In the genomic region with DNA sequence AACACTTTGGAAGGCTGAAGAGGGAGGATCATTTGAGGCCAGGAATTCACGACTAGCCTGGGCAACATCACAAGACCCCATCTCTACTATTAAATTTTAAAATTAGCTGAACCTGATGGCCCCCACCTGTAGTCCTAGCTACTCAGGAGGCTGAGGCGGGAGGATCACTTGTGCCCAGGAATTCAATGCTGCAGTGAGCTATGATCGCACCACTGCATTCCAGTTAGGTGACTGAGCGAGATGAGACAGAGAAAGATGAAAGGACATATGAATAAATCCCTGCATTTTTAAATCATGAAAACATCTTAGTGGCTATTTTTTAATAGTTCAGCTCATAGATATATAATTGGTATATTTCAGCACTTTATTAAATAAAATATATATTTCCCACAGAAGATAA, we compare ENCODE assay signal across 14 cellular contexts.
DNase-seq lines count a peak whose midpoint lies in the region; ATAC-seq and TF ChIP-seq lines count a peak whose summit lies in the region.
"Had no signal": no experiment of that assay in that cellular context is flagged by ENCODE, and none has a peak within 500 bp of the region (broad histone marks: within the 10 kb centered on the region; RNA-seq: fewer than 3 reads in every experiment).

No MANE protein-coding gene starts in this region.

- H3K4me1 Mint-ChIP-seq in T-cell, result no peaks in the 10 kb centered on the region
- H3K4me1 Mint-ChIP-seq: CD4-positive, alpha-beta memory T cell had no signal

- H3K27me3 ChIP-seq in brain microvascular endothelial cell (replicated peaks), result no peaks in the 10 kb centered on the region
- H3K27me3 ChIP-seq: BLaER1, SJCRH30 had no signal

- H3K4me3 Mint-ChIP-seq in T-cell, result no peak overlapping the region
- H3K4me3 Mint-ChIP-seq: CD4-positive, alpha-beta memory T cell had no signal

- no peak for TF ChIP-seq CTCF in brain microvascular endothelial cell (IDR thresholded peaks at IDR 0.05; ENCODE audit: low read depth, low read length, missing control alignments)

- H3K27ac ChIP-seq in brain microvascular endothelial cell (no peak overlapping the region), substantia nigra (ENCODE audit: low read depth, low read length, poor library complexity, severe bottlenecking) (no peak overlapping the region)
- H3K27ac ChIP-seq: BLaER1, PC-9, SJCRH30 had no signal

- DNase-seq in ELR (ENCODE audit: low read depth) (peak; percentile 30), LHCN-M2 (ENCODE audit: low read depth) (peak; percentile 1), brain microvascular endothelial cell (peak; percentile 15), kidney tubule cell (ENCODE audit: low spot score) (peak; percentile 54), substantia nigra (lab: John Stamatoyannopoulos, UW) (no peak), T-cell (no peak), DMS79 (lab: John Stamatoyannopoulos, UW) (no peak), NCI-H187 (lab: John Stamatoyannopoulos, UW) (no peak)
- DNase-seq: CD4-positive, alpha-beta memory T cell; NCI-H187 treated with DMSO at 0.1 percent for 48 hours; PC-9; SJCRH30 had no signal

- CTCF ChIA-PET in T-cell (lab: Charles Lee), result no interaction called here

- no peak overlapping the region for H3K27ac Mint-ChIP-seq in T-cell
- H3K27ac Mint-ChIP-seq: CD4-positive, alpha-beta memory T cell had no signal

- H3K27me3 Mint-ChIP-seq in T-cell, result peaks cover 6 to 9% of the 10 kb centered on the region in 2 donors

- no peaks in the 10 kb centered on the region for H3K36me3 Mint-ChIP-seq in T-cell
- H3K36me3 Mint-ChIP-seq: CD4-positive, alpha-beta memory T cell had no signal

- no peaks in the 10 kb centered on the region for H3K36me3 ChIP-seq in brain microvascular endothelial cell (replicated peaks)
- H3K36me3 ChIP-seq: BLaER1, SJCRH30 had no signal

- in situ Hi-C loops in brain microvascular endothelial cell (cut with HindIII; ENCODE audit: low pct_ligation_motif_present, low sequenced_read_pairs), result no loop called here

- no peak for ATAC-seq in T-cell (replicated peaks in 1 of 4)
- ATAC-seq: K562 had no signal

- H3K4me3 ChIP-seq in brain microvascular endothelial cell (ENCODE audit: low read depth, low read length), result no peak overlapping the region
- H3K4me3 ChIP-seq: BLaER1, K562, PC-9, SJCRH30 had no signal

- POLR2A ChIA-PET in T-cell (lab: Charles Lee), result no interaction called here

- H3K9me3 Mint-ChIP-seq in T-cell, result no peaks in the 10 kb centered on the region
- H3K9me3 Mint-ChIP-seq: CD4-positive, alpha-beta memory T cell had no signal

Comparison
In these comparisons a context has a peak if more than half of its experiments do, and no peak if none do; other contexts are left out.
1. DNase-seq: peak in ELR (single experiment), LHCN-M2 (single experiment), brain microvascular endothelial cell (single experiment) and kidney tubule cell (single experiment); none in substantia nigra (0 of 49), T-cell (0 of 34), DMS79 (single experiment) and NCI-H187 (0 of 2).